8 cellular contexts compared by ENCODE assay signal in the genomic region with DNA sequence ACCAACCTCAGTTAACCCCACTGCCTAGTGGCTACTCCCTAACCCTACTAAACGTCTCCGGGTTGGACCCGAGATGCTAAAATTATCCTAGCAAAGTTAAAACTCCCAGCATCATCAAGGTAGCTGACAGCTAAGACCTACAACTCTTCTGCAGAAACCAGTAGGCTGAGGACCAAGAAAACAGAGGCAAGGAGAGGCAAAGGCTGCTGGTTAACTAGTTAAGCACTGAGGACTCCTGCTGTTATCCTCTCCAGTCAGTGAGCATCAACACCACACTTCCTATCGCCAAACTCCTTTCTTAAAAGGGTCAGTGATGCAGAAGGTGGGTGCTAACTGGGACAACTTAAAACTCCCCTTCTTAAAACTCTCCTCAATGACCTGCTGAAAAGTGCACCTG. TPM values are rescaled to one million over a fixed set of nuclear protein-coding genes. Genes with fewer than 3 reads are reported as not detected.
DNase-seq lines count a peak whose midpoint lies in the region; ATAC-seq and TF ChIP-seq lines count a peak whose summit lies in the region.

No MANE protein-coding gene starts in this region.

- H3K4me1 Mint-ChIP-seq in CD4-positive, CD25-positive, alpha-beta regulatory T cell, result peaks cover 18 to 72% (median 46%) of the 10 kb centered on the region in 4 donors
- peaks cover 38 to 74% (median 66%) of the 10 kb centered on the region in 4 donors for H3K4me1 Mint-ChIP-seq in naive thymus-derived CD8-positive, alpha-beta T cell

- H3K9me2 ChIP-seq in Karpas-422 (replicated peaks; ENCODE audit: insufficient read depth, low read length), result no peaks in the 10 kb centered on the region

- TF ChIP-seq CTCF in mammary epithelial cell (conservative IDR thresholded peaks at IDR 0.05 in 1 of 2, IDR thresholded peaks at IDR 0.05 in 1 of 2; ENCODE audit: extremely low read depth in 1 of 2, insufficient read depth in 1 of 2, low read depth in 1 of 2, low read length in 2 of 2), result no peak

- H3K4me2 ChIP-seq in Karpas-422 (ENCODE audit: low read depth, low read length, poor library complexity, severe bottlenecking) (peak overlapping the region; percentile 80), mammary epithelial cell (ENCODE audit: insufficient read depth, low read depth, low read length) (peak overlapping the region; percentile 87)

- H2AFZ ChIP-seq in Karpas-422 (ENCODE audit: low read length) (no peak overlapping the region), mammary epithelial cell (ENCODE audit: low read depth, low read length) (no peak overlapping the region)

- no peak for ATAC-seq in CD4-positive, CD25-positive, alpha-beta regulatory T cell (ENCODE audit: low read depth in 2 of 2)
- no peak for ATAC-seq in naive thymus-derived CD8-positive, alpha-beta T cell
- ATAC-seq in HG03378 (IDR thresholded peaks at IDR 0.05; ENCODE audit: unreplicated experiment) (no peak), HG03469 (IDR thresholded peaks at IDR 0.05; ENCODE audit: unreplicated experiment) (no peak)

- peaks cover 5% of the 10 kb centered on the region for H3K27me3 Mint-ChIP-seq in CD4-positive, CD25-positive, alpha-beta regulatory T cell
- no peaks in the 10 kb centered on the region for H3K27me3 Mint-ChIP-seq in naive thymus-derived CD8-positive, alpha-beta T cell

- H3K4me3 ChIP-seq in CD4-positive, CD25-positive, alpha-beta regulatory T cell (ENCODE audit: low read depth, low read length), result peak overlapping the region; percentile 94
- H3K4me3 ChIP-seq in Karpas-422 (ENCODE audit: low read length), result peak overlapping the region; percentile 86
- peak overlapping the region in 1 of 3 experiments; percentile 71 for H3K4me3 ChIP-seq in mammary epithelial cell (replicated peaks in 1 of 3; ENCODE audit: insufficient read depth in 1 of 3, low read depth in 2 of 3, low read length in 3 of 3)

- DNase-seq in CD4-positive, CD25-positive, alpha-beta regulatory T cell, result peak in 1 of 3 donors; percentile 31
- DNase-seq in Karpas-422 (peak; percentile 62), mammary epithelial cell (no peak), NCI-H1694 treated with DMSO at 0.1 percent for 48 hours (lab: John Stamatoyannopoulos, UW) (no peak), H4 (ENCODE audit: low spot score) (no peak)
- peak in 1 of 10 donors; percentile 17 for DNase-seq in naive thymus-derived CD8-positive, alpha-beta T cell

- no TSS peak for BruUV-seq in mammary epithelial cell (replicated peaks; lab: Mats Ljungman, UMichigan)

- H3K9me3 ChIP-seq in CD4-positive, CD25-positive, alpha-beta regulatory T cell (ENCODE audit: control insufficient read depth in 2 of 2, low read length in 2 of 2), result no peaks in the 10 kb centered on the region
- no peaks in the 10 kb centered on the region for H3K9me3 ChIP-seq in Karpas-422 (ENCODE audit: low read length)
- no peaks in the 10 kb centered on the region for H3K9me3 ChIP-seq in mammary epithelial cell (replicated peaks; ENCODE audit: insufficient read depth, low read length)

- POLR2A ChIA-PET in naive thymus-derived CD8-positive, alpha-beta T cell (lab: Charles Lee), result interaction anchor here (0.9 to 8.6 kb wide), 7 partner anchors 31 to 171 kb away, joined by 3 to 199 read pairs (median 3); no protein-coding TSS in a partner anchor

- in situ Hi-C loops in mammary epithelial cell (cut with MboI; ENCODE audit: low sequenced_read_pairs in 2 of 2), result no loop called here

- peaks cover 67% of the 10 kb centered on the region for H3K79me2 ChIP-seq in Karpas-422 (ENCODE audit: low read length)
- peaks cover 44% of the 10 kb centered on the region for H3K79me2 ChIP-seq in mammary epithelial cell (ENCODE audit: insufficient read depth, low read length)

- peak overlapping the region; percentile 82 to 96 (median 90) for H3K27ac Mint-ChIP-seq in CD4-positive, CD25-positive, alpha-beta regulatory T cell
- peak overlapping the region; percentile 71 to 97 (median 95) for H3K27ac Mint-ChIP-seq in naive thymus-derived CD8-positive, alpha-beta T cell

- H4K20me1 ChIP-seq in Karpas-422 (ENCODE audit: insufficient read depth, low read depth, low read length) (peaks cover 7% of the 10 kb centered on the region), mammary epithelial cell (ENCODE audit: insufficient read depth, low read length) (no peaks in the 10 kb centered on the region)

- peak overlapping the region; percentile 74 for H3K27ac ChIP-seq in CD4-positive, CD25-positive, alpha-beta regulatory T cell (ENCODE audit: insufficient read depth, low read length, poor library complexity, severe bottlenecking)
- peak overlapping the region; percentile 92 for H3K27ac ChIP-seq in Karpas-422 (ENCODE audit: low read length)
- H3K27ac ChIP-seq in mammary epithelial cell (ENCODE audit: insufficient read depth, low read depth, low read length), result no peak overlapping the region

- WGBS in mammary epithelial cell (ENCODE audit: low coverage, missing lambda C conversion rate), result 98% methylated on average over 4 of the region's 4 CpGs

- H3K27me3 ChIP-seq in CD4-positive, CD25-positive, alpha-beta regulatory T cell (ENCODE audit: control insufficient read depth, insufficient read depth, low read length), result no peaks in the 10 kb centered on the region
- H3K27me3 ChIP-seq in Karpas-422 (ENCODE audit: low read length) (no peaks in the 10 kb centered on the region), mammary epithelial cell (ENCODE audit: insufficient read depth, low read length) (no peaks in the 10 kb centered on the region)

- no peaks in the 10 kb centered on the region for H3K36me3 ChIP-seq in CD4-positive, CD25-positive, alpha-beta regulatory T cell (ENCODE audit: control insufficient read depth, insufficient read depth, low read length)
- peaks cover 36% of the 10 kb centered on the region for H3K36me3 ChIP-seq in Karpas-422 (ENCODE audit: insufficient read depth, low read length)
- H3K36me3 ChIP-seq in mammary epithelial cell (ENCODE audit: insufficient read depth, low read length), result no peaks in the 10 kb centered on the region

- peaks cover 57% of the 10 kb centered on the region for H3K4me1 ChIP-seq in CD4-positive, CD25-positive, alpha-beta regulatory T cell (ENCODE audit: control insufficient read depth, insufficient read depth, low read length, poor library complexity, severe bottlenecking)
- H3K4me1 ChIP-seq in Karpas-422 (ENCODE audit: low read length), result peaks cover 62% of the 10 kb centered on the region
- H3K4me1 ChIP-seq in mammary epithelial cell (ENCODE audit: insufficient read depth, low read length), result peaks cover 22% of the 10 kb centered on the region

- dilution Hi-C loops in mammary epithelial cell (cut with HindIII; ENCODE audit: low sequenced_read_pairs), result loop anchor here (5.0 kb wide), 2 partner anchors 68 to 87 kb away; no protein-coding TSS in a partner anchor

- intact Hi-C loops in mammary epithelial cell (cut with micrococcal nuclease), result loop anchor here (5.0 to 10.0 kb wide), 5 partner anchors 113 to 295 kb away; partner anchors contain the start of gene TBCC

- H3K36me3 Mint-ChIP-seq in CD4-positive, CD25-positive, alpha-beta regulatory T cell, result peaks cover 12% of the 10 kb centered on the region
- H3K36me3 Mint-ChIP-seq in naive thymus-derived CD8-positive, alpha-beta T cell, result peaks cover 0 to 18% (median 9%) of the 10 kb centered on the region in 3 donors

- H3K9ac ChIP-seq in Karpas-422 (ENCODE audit: low read length) (peak overlapping the region; percentile 85), mammary epithelial cell (ENCODE audit: insufficient read depth, low read length) (no peak overlapping the region)

- peaks cover 0 to 1% (median 0%) of the 10 kb centered on the region in 7 donors for H3K9me3 Mint-ChIP-seq in CD4-positive, CD25-positive, alpha-beta regulatory T cell
- no peaks in the 10 kb centered on the region for H3K9me3 Mint-ChIP-seq in naive thymus-derived CD8-positive, alpha-beta T cell

- peak overlapping the region; percentile 98 to 100 (median 99) for H3K4me3 Mint-ChIP-seq in CD4-positive, CD25-positive, alpha-beta regulatory T cell
- H3K4me3 Mint-ChIP-seq in naive thymus-derived CD8-positive, alpha-beta T cell, result peak overlapping the region; percentile 95 to 100 (median 98)

- CTCF ChIA-PET in mammary epithelial cell (lab: Charles Lee; ENCODE audit: low non-redundant PET), result no interaction called here

RNA-seq across cellular contexts. Expression of gene TRERF1, which starts 1.8 kb away (rescaled TPM):
- total RNA-seq in CD4-positive, CD25-positive, alpha-beta regulatory T cell, result 55.7 TPM
- 1 to 10 TPM; 2.3 to 4.9 (median 4.2) TPM for polyA plus RNA-seq in CD4-positive, CD25-positive, alpha-beta regulatory T cell
- total RNA-seq in Karpas-422 (2014; rRNA removed; shearing (Covaris generic); ENCODE audit: low replicate concordance), result 30.2 and 32.7 TPM in 2 replicates
- 1 to 10 TPM in 1 of 2 donors, under 1 TPM in 1; 0.33 to 4.9 TPM for total RNA-seq in mammary epithelial cell
- 3.7 TPM for polyA plus RNA-seq in mammary epithelial cell
- 10.7 TPM for polyA minus RNA-seq in mammary epithelial cell
- total RNA-seq in naive thymus-derived CD8-positive, alpha-beta T cell, result 10 to 100 TPM; 17.5 to 18.2 TPM
- 1 to 10 TPM; 3.8 to 7.1 (median 5.4) TPM for polyA plus RNA-seq in naive thymus-derived CD8-positive, alpha-beta T cell
- total RNA-seq in H4 (2014; rRNA removed; shearing (Covaris generic)), result 4.3 and 5.2 TPM in 2 replicates
